Comparison of ENCODE assay signal across 8 cellular contexts in genomic region chr19:34364830-34365462, GRCh38. TPM values are rescaled to one million over a fixed set of nuclear protein-coding genes. Genes with fewer than 3 reads are reported as not detected.
DNase-seq lines count a peak whose midpoint lies in the region; ATAC-seq and TF ChIP-seq lines count a peak whose summit lies in the region.

Gene GPI (plus strand): TSS chr19:34365196. CDS start chr19:34365267, 71 bp downstream.

- H3K9me3 ChIP-seq in ascending aorta, result no peaks in the 10 kb centered on the region
- H3K9me3 ChIP-seq in uterus, result no peaks in the 10 kb centered on the region

- peaks cover 18 to 28% of the 10 kb centered on the region in 2 donors for H3K36me3 ChIP-seq in ascending aorta
- peaks cover 15% of the 10 kb centered on the region for H3K36me3 ChIP-seq in rectal smooth muscle tissue (ENCODE audit: control insufficient read depth, insufficient read depth, low read length)
- no peaks in the 10 kb centered on the region for H3K36me3 ChIP-seq in uterus

- H3K4me3 ChIP-seq in GM12864 (ENCODE audit: low read depth, low read length) (peak within 1 kb of the TSS; percentile 86), ascending aorta (peak within 1 kb of the TSS; percentile 95 to 97), rectal smooth muscle tissue (ENCODE audit: low read length) (peak within 1 kb of the TSS; percentile 78), uterus (peak within 1 kb of the TSS; percentile 61 to 75)

- ATAC-seq in HG02623 (IDR thresholded peaks at IDR 0.05; ENCODE audit: unreplicated experiment), result peak; percentile 59

- TF ChIP-seq POLR2A in uterus (IDR thresholded peaks at IDR 0.05), result peak in 1 of 2 donors; percentile 37

- peak within 1 kb of the TSS; percentile 62 to 82 for H3K27ac ChIP-seq in ascending aorta
- peak within 1 kb of the TSS; percentile 55 for H3K27ac ChIP-seq in rectal smooth muscle tissue (ENCODE audit: low read depth, low read length)
- H3K27ac ChIP-seq in uterus, result peak within 1 kb of the TSS; percentile 57 to 66

- intact Hi-C loops in ascending aorta (cut with DNase I) (no loop called here), uterus (cut with DNase I; ENCODE audit: low total_unique reads) (no loop called here)

- H3K27me3 ChIP-seq in ascending aorta, result no peaks in the 10 kb centered on the region
- no peaks in the 10 kb centered on the region for H3K27me3 ChIP-seq in rectal smooth muscle tissue (ENCODE audit: control insufficient read depth, insufficient read depth, low read length)
- H3K27me3 ChIP-seq in uterus, result no peaks in the 10 kb centered on the region

- H3K4me1 ChIP-seq in ascending aorta (peaks cover 8 to 14% of the 10 kb centered on the region in 2 donors), rectal smooth muscle tissue (ENCODE audit: control insufficient read depth, insufficient read depth, low read length) (peaks cover 9% of the 10 kb centered on the region), uterus (peaks cover 0 to 7% of the 10 kb centered on the region in 2 donors)

- DNase-seq in GM12864 (ENCODE audit: low read depth) (no peak), NCI-H146 (lab: John Stamatoyannopoulos, UW) (peak; percentile 86), T-helper 22 cell (ENCODE audit: low read depth) (peak; percentile 45), ascending aorta (ENCODE audit: low spot score in 2 of 2) (peak in 1 of 2 donors; percentile 77), hepatic stellate cell (ENCODE audit: low spot score) (peak; percentile 59), uterus (peak; percentile 34 to 39)

- TF ChIP-seq CTCF in GM12864 (IDR thresholded peaks at IDR 0.05; ENCODE audit: low read depth, low read length, missing control alignments) (no peak), ascending aorta (IDR thresholded peaks at IDR 0.05) (no peak), uterus (IDR thresholded peaks at IDR 0.05) (no peak)

- H3K9ac ChIP-seq in rectal smooth muscle tissue (ENCODE audit: low read length), result peak within 1 kb of the TSS; percentile 61

RNA-seq across cellular contexts. Expression of gene GPI, which starts in this region (rescaled TPM):
- 337 TPM for total RNA-seq in ascending aorta
- 100 to 1,000 TPM in 1 of 4 donors, 10 to 100 TPM in 3; 41.5 to 120 (median 95.2) TPM for total RNA-seq in uterus
